16 cellular contexts compared by ENCODE assay signal in genomic region chr20:9185511-9185910, GRCh38.
A peak's percentile ranks its signal among the peaks of the same experiment; 100 is the strongest.
DNase-seq lines count a peak whose midpoint lies in the region; ATAC-seq lines count a peak whose summit lies in the region.
"Had no signal": no experiment of that assay in that cellular context is flagged by ENCODE, and none has a peak within 500 bp of the region (broad histone marks: within the 10 kb centered on the region; RNA-seq: fewer than 3 reads in every experiment).

No MANE protein-coding gene starts in this region.

- ATAC-seq in HG03135 (IDR thresholded peaks at IDR 0.05; ENCODE audit: unreplicated experiment): no peak
- ATAC-seq: K562, left ventricle myocardium superior had no signal

- H3K4me3 ChIP-seq in adipocyte (ENCODE audit: low read length): no peak overlapping the region
- H3K4me3 ChIP-seq: hepatocyte, K562 had no signal

- DNase-seq in AG20443 (ENCODE audit: low spot score) (peak; percentile 45), HT1080 (ENCODE audit: low read depth) (peak; percentile 93), adipocyte (ENCODE audit: low read depth) (peak; percentile 25), iPS-NIHi7 (ENCODE audit: extremely low spot score) (peak; percentile 28), NCI-H774 (lab: John Stamatoyannopoulos, UW) (no peak), NCI-H146 treated with DMSO at 0.1 percent for 48 hours (lab: John Stamatoyannopoulos, UW; ENCODE audit: unreplicated experiment) (no peak)
- DNase-seq in activated naive CD4-positive, alpha-beta T cell (lab: John Stamatoyannopoulos, UW): no peak
- DNase-seq: activated naive CD8-positive, alpha-beta T cell treated with anti-CD3 and anti-CD28 coated beads, Interleukin-2, amount 10 ng/mL, durations not matched to agents 7 days and 5 days; erythroblast; left ventricle myocardium superior; natural killer cell; NCI-H2107; stimulated activated CD4-positive, alpha-beta T cell treated with anti-CD3 and anti-CD28 coated beads, Interleukin-4, amount 100 ng/mL, for 24 hours had no signal

- no peaks in the 10 kb centered on the region for H3K4me1 ChIP-seq in adipocyte (ENCODE audit: control insufficient read depth, insufficient read depth, low read length)

- H3K36me3 ChIP-seq in adipocyte (ENCODE audit: control insufficient read depth, insufficient read depth, low read length, severe bottlenecking): no peaks in the 10 kb centered on the region

- H3K9ac ChIP-seq in adipocyte (ENCODE audit: low read length): no peak overlapping the region

- H3K27me3 ChIP-seq in adipocyte (replicated peaks; ENCODE audit: control insufficient read depth, insufficient read depth, low read length): peaks cover 8% of the 10 kb centered on the region
- H3K27me3 ChIP-seq: hepatocyte had no signal

- H3K9me3 ChIP-seq in adipocyte (ENCODE audit: control insufficient read depth, low read length): no peaks in the 10 kb centered on the region

Comparison
In these comparisons a context has a peak if more than half of its experiments do, and no peak if none do; other contexts are left out.
1. DNase-seq: peak in AG20443 (single experiment), HT1080 (single experiment), adipocyte (single experiment) and iPS-NIHi7 (single experiment); none in activated naive CD4-positive, alpha-beta T cell (0 of 4), NCI-H774 (single experiment) and NCI-H146 treated with DMSO at 0.1 percent for 48 hours (single experiment).